8 cellular contexts compared by ENCODE assay signal in genomic region chr1:156216361-156217086, GRCh38. TPM values are rescaled to one million over a fixed set of nuclear protein-coding genes. Genes with fewer than 3 reads are reported as not detected.
DNase-seq lines count a peak whose midpoint lies in the region; ATAC-seq and FAIRE-seq lines count a peak whose summit lies in the region.
"Not testable (repeated sequence)": the region's sequence is repeated elsewhere in the genome, so short reads cannot be mapped to it uniquely, and the experiment has no call there.
"Had no signal": no experiment of that assay in that cellular context is flagged by ENCODE, and none has a peak within 500 bp of the region (broad histone marks: within the 10 kb centered on the region; RNA-seq: fewer than 3 reads in every experiment).

No MANE protein-coding gene starts in this region.

- intact Hi-C loops in dendritic cell treated with granulocyte-macrophage colony-stimulating factor and Interleukin-4, amounts not matched to agents 40 ng/mL and 50 ng/mL, for 4 days (cut with micrococcal nuclease), result not testable (repeated sequence)
- intact Hi-C loops in posterior vena cava (cut with DNase I), result loop anchor here in 1 of 2 donors (5.0 kb wide), 1 partner anchor 129 kb away; no protein-coding TSS in a partner anchor

- not testable (repeated sequence) for H3K9me3 Mint-ChIP-seq in activated CD8-positive, alpha-beta memory T cell treated with anti-CD3 and anti-CD28 coated beads, Interleukin-2, amount 10 ng/mL, durations not matched to agents 7 days and 5 days (ENCODE audit: low read depth); activated naive CD8-positive, alpha-beta T cell (ENCODE audit: low read depth); dendritic cell treated with granulocyte-macrophage colony-stimulating factor and Interleukin-4, amounts not matched to agents 40 ng/mL and 50 ng/mL, for 4 days

- not testable (repeated sequence) for DNase-seq in GM18507 (ENCODE audit: extremely low spot score, insufficient read length, low read depth); activated CD8-positive, alpha-beta memory T cell treated with anti-CD3 and anti-CD28 coated beads, Interleukin-2, amount 10 ng/mL, durations not matched to agents 7 days and 5 days
- DNase-seq in posterior vena cava (ENCODE audit: low spot score), result peak; percentile 77

- peaks cover 44% of the 10 kb centered on the region for H3K36me3 Mint-ChIP-seq in activated CD8-positive, alpha-beta memory T cell treated with anti-CD3 and anti-CD28 coated beads, Interleukin-2, amount 10 ng/mL, durations not matched to agents 7 days and 5 days
- H3K36me3 Mint-ChIP-seq in activated naive CD8-positive, alpha-beta T cell, result peaks cover 26% of the 10 kb centered on the region
- peaks cover 48% of the 10 kb centered on the region for H3K36me3 Mint-ChIP-seq in dendritic cell treated with granulocyte-macrophage colony-stimulating factor and Interleukin-4, amounts not matched to agents 40 ng/mL and 50 ng/mL, for 4 days (ENCODE audit: low read depth)

- not testable (repeated sequence) for H3K27me3 Mint-ChIP-seq in activated CD8-positive, alpha-beta memory T cell treated with anti-CD3 and anti-CD28 coated beads, Interleukin-2, amount 10 ng/mL, durations not matched to agents 7 days and 5 days; activated naive CD8-positive, alpha-beta T cell; dendritic cell treated with granulocyte-macrophage colony-stimulating factor and Interleukin-4, amounts not matched to agents 40 ng/mL and 50 ng/mL, for 4 days

- not testable (repeated sequence) for H3K4me3 Mint-ChIP-seq in activated CD8-positive, alpha-beta memory T cell treated with anti-CD3 and anti-CD28 coated beads, Interleukin-2, amount 10 ng/mL, durations not matched to agents 7 days and 5 days; dendritic cell treated with granulocyte-macrophage colony-stimulating factor and Interleukin-4, amounts not matched to agents 40 ng/mL and 50 ng/mL, for 4 days
- H3K4me3 Mint-ChIP-seq in activated naive CD8-positive, alpha-beta T cell, result peak overlapping the region; percentile 30

- H3K4me1 Mint-ChIP-seq in activated CD8-positive, alpha-beta memory T cell treated with anti-CD3 and anti-CD28 coated beads, Interleukin-2, amount 10 ng/mL, durations not matched to agents 7 days and 5 days, result peaks cover 65% of the 10 kb centered on the region
- peaks cover 68% of the 10 kb centered on the region for H3K4me1 Mint-ChIP-seq in activated naive CD8-positive, alpha-beta T cell (ENCODE audit: low read depth)
- peaks cover 37% of the 10 kb centered on the region for H3K4me1 Mint-ChIP-seq in dendritic cell treated with granulocyte-macrophage colony-stimulating factor and Interleukin-4, amounts not matched to agents 40 ng/mL and 50 ng/mL, for 4 days (ENCODE audit: low read depth)

- peak overlapping the region; percentile 19 for H3K27ac Mint-ChIP-seq in activated CD8-positive, alpha-beta memory T cell treated with anti-CD3 and anti-CD28 coated beads, Interleukin-2, amount 10 ng/mL, durations not matched to agents 7 days and 5 days
- peak overlapping the region; percentile 100 for H3K27ac Mint-ChIP-seq in activated naive CD8-positive, alpha-beta T cell
- peak overlapping the region; percentile 25 for H3K27ac Mint-ChIP-seq in dendritic cell treated with granulocyte-macrophage colony-stimulating factor and Interleukin-4, amounts not matched to agents 40 ng/mL and 50 ng/mL, for 4 days

- CTCF ChIA-PET in activated CD8-positive, alpha-beta memory T cell treated with anti-CD3 and anti-CD28 coated beads, Interleukin-2, amount 10 ng/mL, durations not matched to agents 7 days and 5 days (lab: Charles Lee), result not testable (repeated sequence)

- ATAC-seq in activated CD8-positive, alpha-beta memory T cell treated with anti-CD3 and anti-CD28 coated beads, Interleukin-2, amount 10 ng/mL, durations not matched to agents 7 days and 5 days, result not testable (repeated sequence)

- peak; percentile 100 for FAIRE-seq in GM18507 (lab: Jason Lieb, UNC)
- peak; percentile 73 for FAIRE-seq in TTC549 (lab: Jason Lieb, UNC)
- peak; percentile 100 for FAIRE-seq in islet of Langerhans (lab: Jason Lieb, UNC)

RNA-seq across cellular contexts. Expression of gene PMF1, which starts 3.7 kb away (rescaled TPM):
- total RNA-seq in activated CD8-positive, alpha-beta memory T cell treated with anti-CD3 and anti-CD28 coated beads, Interleukin-2, amount 10 ng/mL, durations not matched to agents 7 days and 5 days, result 10 to 100 TPM; 62.8 to 72.5 TPM
- 10 to 100 TPM; 31.8 to 34.6 TPM for total RNA-seq in posterior vena cava

RNA-seq across cellular contexts. Expression of gene SLC25A44, which starts 22.6 kb away (rescaled TPM):
- total RNA-seq in activated CD8-positive, alpha-beta memory T cell treated with anti-CD3 and anti-CD28 coated beads, Interleukin-2, amount 10 ng/mL, durations not matched to agents 7 days and 5 days, result 10 to 100 TPM; 41.4 to 48.4 TPM
- 10 to 100 TPM; 16.1 to 21.2 TPM for total RNA-seq in posterior vena cava

RNA-seq across cellular contexts. Expression of gene BGLAP, which starts 25.5 kb away (rescaled TPM):
- total RNA-seq in activated CD8-positive, alpha-beta memory T cell treated with anti-CD3 and anti-CD28 coated beads, Interleukin-2, amount 10 ng/mL, durations not matched to agents 7 days and 5 days, result 1 to 10 TPM in 1 of 2 experiments, under 1 TPM in 1; 0.93 to 1.0 TPM
- under 1 TPM in 1 of 2 donors, not detected in 1; 0.71 TPM for total RNA-seq in posterior vena cava
- total RNA-seq: GM23248 had no signal

RNA-seq across cellular contexts. Expression of gene PAQR6, which starts 31.3 kb away (rescaled TPM):
- 1 to 10 TPM; 5.0 to 6.1 TPM for total RNA-seq in activated CD8-positive, alpha-beta memory T cell treated with anti-CD3 and anti-CD28 coated beads, Interleukin-2, amount 10 ng/mL, durations not matched to agents 7 days and 5 days
- 1 to 10 TPM in 1 of 2 donors, under 1 TPM in 1; 0.43 to 1.9 TPM for total RNA-seq in posterior vena cava

Comparison
In these comparisons a context has a peak if more than half of its experiments do, and no peak if none do; other contexts are left out.
1. H3K27ac Mint-ChIP-seq: peak in every context shown above with its lines; median percentile 100 in activated naive CD8-positive, alpha-beta T cell; 25 in dendritic cell treated with granulocyte-macrophage colony-stimulating factor and Interleukin-4, amounts not matched to agents 40 ng/mL and 50 ng/mL, for 4 days; 19 in activated CD8-positive, alpha-beta memory T cell treated with anti-CD3 and anti-CD28 coated beads, Interleukin-2, amount 10 ng/mL, durations not matched to agents 7 days and 5 days.